22 cellular contexts compared by ENCODE assay signal in genomic region chr4:182648766-182649165, GRCh38.
"Had no signal": no experiment of that assay in that cellular context is flagged by ENCODE, and none has a peak within 500 bp of the region (broad histone marks: within the 10 kb centered on the region; RNA-seq: fewer than 3 reads in every experiment).

No MANE protein-coding gene starts in this region.

- H3K27ac Mint-ChIP-seq: activated naive CD4-positive, alpha-beta T cell treated with anti-CD3 and anti-CD28 coated beads for 36 hours; activated naive CD8-positive, alpha-beta T cell treated with anti-CD3 and anti-CD28 coated beads for 36 hours; nephron had no signal

- H3K36me3 Mint-ChIP-seq: activated naive CD8-positive, alpha-beta T cell treated with anti-CD3 and anti-CD28 coated beads for 36 hours had no signal

- DNase-seq: activated CD4-positive, alpha-beta T cell treated with anti-CD3 and anti-CD28 coated beads for 4 hours; activated CD4-positive, alpha-beta T cell treated with anti-CD3 and anti-CD28 coated beads, Interleukin-2, amount 50 U/mL, for 4 hours; activated effector memory CD4-positive, alpha-beta T cell treated with Interleukin-2 at 50 U/mL for 16 hours; activated naive CD4-positive, alpha-beta T cell treated with anti-CD3 and anti-CD28 coated beads for 36 hours; activated naive CD8-positive, alpha-beta T cell treated with anti-CD3 and anti-CD28 coated beads for 36 hours; activated T-cell treated with anti-CD3 and anti-CD28 coated beads for 4 hours; adrenal gland; aorta; body of pancreas; dorsolateral prefrontal cortex; effector memory CD4-positive, alpha-beta T cell; erythroblast; head of caudate nucleus; hippocampal formation; left cardiac atrium; left ventricle myocardium superior; mammary epithelial cell; posterior cingulate gyrus; right cardiac atrium; spleen; stimulated activated naive CD4-positive, alpha-beta T cell treated with Interleukin-2 at 50 U/mL for 16 hours had no signal

- H3K4me3 Mint-ChIP-seq: activated naive CD4-positive, alpha-beta T cell treated with anti-CD3 and anti-CD28 coated beads for 36 hours; activated naive CD8-positive, alpha-beta T cell treated with anti-CD3 and anti-CD28 coated beads for 36 hours; nephron had no signal

- ATAC-seq: body of pancreas, left cardiac atrium, left ventricle myocardium superior, right cardiac atrium had no signal

- H3K4me1 Mint-ChIP-seq: activated naive CD8-positive, alpha-beta T cell treated with anti-CD3 and anti-CD28 coated beads for 36 hours; nephron had no signal
